In genomic region chr9:99222416-99223280, GRCh38 we compare ENCODE assay signal across 1 cellular context.
A peak's percentile ranks its signal among the peaks of the same experiment; 100 is the strongest.
TF ChIP-seq lines count a peak whose summit lies in the region.

No MANE protein-coding gene starts in this region.

TF ChIP-seq in HepG2, 621 proteins besides CTCF, POLR2A, EP300 and RAD21 (continued from another document and continues in another):
- TF ChIP-seq ZNF879 (CRISPR knock-in tag; IDR thresholded peaks at IDR 0.05) (no peak), CBX1 (IDR thresholded peaks at IDR 0.05; ENCODE audit: low read depth) (no peak), XRCC5 (optimal IDR thresholded peaks at IDR 0.05; ENCODE audit: low read length) (no peak), SIN3A (IDR thresholded peaks at IDR 0.05; ENCODE audit: borderline replicate concordance, low read depth, low read length) (0 out of 2 replicates have a peak, but pooled peaks have one; percentile 11), ZNF510 (CRISPR knock-in tag; IDR thresholded peaks at IDR 0.05; ENCODE audit: low read depth) (no peak), PHF5A (CRISPR knock-in tag; IDR thresholded peaks at IDR 0.05; ENCODE audit: low read depth, unreplicated experiment) (peak; percentile 28), RXRA (CRISPR knock-in tag; IDR thresholded peaks at IDR 0.05) (no peak; the same call in 1 of the 2 replicates), MIER2 (CRISPR knock-in tag; IDR thresholded peaks at IDR 0.05) (0 out of 2 replicates have a peak, but pooled peaks have one; percentile 28), RORA (CRISPR knock-in tag; IDR thresholded peaks at IDR 0.05) (no peak), MED8 (CRISPR knock-in tag; IDR thresholded peaks at IDR 0.05; ENCODE audit: insufficient replicate concordance) (peak; percentile 25), ZNF562 (CRISPR knock-in tag; IDR thresholded peaks at IDR 0.05; ENCODE audit: borderline replicate concordance) (no peak), ZNF138 (CRISPR knock-in tag; IDR thresholded peaks at IDR 0.05; ENCODE audit: low read depth) (no peak), TAF1 (CRISPR knock-in tag; IDR thresholded peaks at IDR 0.05) (no peak), ZBTB46 (CRISPR knock-in tag; IDR thresholded peaks at IDR 0.05; ENCODE audit: borderline replicate concordance) (0 out of 2 replicates have a peak, but pooled peaks have one; percentile 60), HNF1A (IDR thresholded peaks at IDR 0.05; ENCODE audit: low read depth) (no peak), HNF1A (CRISPR knock-in tag; IDR thresholded peaks at IDR 0.05; ENCODE audit: borderline replicate concordance) (no peak), ZBED4 (CRISPR knock-in tag; IDR thresholded peaks at IDR 0.05; ENCODE audit: borderline replicate concordance) (no peak), ZNF264 (CRISPR knock-in tag; IDR thresholded peaks at IDR 0.05) (no peak), ZNF136 (CRISPR knock-in tag; IDR thresholded peaks at IDR 0.05; ENCODE audit: low read depth) (no peak), ATF2 (CRISPR knock-in tag; IDR thresholded peaks at IDR 0.05) (no peak), ELF4 (CRISPR knock-in tag; IDR thresholded peaks at IDR 0.05; ENCODE audit: borderline replicate concordance) (no peak), MIXL1 (CRISPR knock-in tag; IDR thresholded peaks at IDR 0.05) (0 out of 2 replicates have a peak, but pooled peaks have one; percentile 6), EED (CRISPR knock-in tag; IDR thresholded peaks at IDR 0.05) (no peak; the same call in 1 of the 2 replicates), SRSF4 (IDR thresholded peaks at IDR 0.05; ENCODE audit: low read depth, low read length, poor library complexity, severe bottlenecking) (no peak), ZNF781 (CRISPR knock-in tag; IDR thresholded peaks at IDR 0.05; ENCODE audit: borderline replicate concordance, not compliant biosample characterization) (no peak), SKI (IDR thresholded peaks at IDR 0.05; ENCODE audit: partially characterized antibody) (peak; percentile 33), KDM5A (IDR thresholded peaks at IDR 0.05; ENCODE audit: borderline replicate concordance, low read length) (peak; percentile 80; the same call in 1 of the 2 replicates), SAFB2 (CRISPR knock-in tag; IDR thresholded peaks at IDR 0.05; ENCODE audit: borderline replicate concordance, low read depth) (no peak; the same call in 1 of the 2 replicates), ZNF44 (CRISPR knock-in tag; IDR thresholded peaks at IDR 0.05) (no peak), NFIC (IDR thresholded peaks at IDR 0.05; ENCODE audit: low read length) (no peak), CAMTA2 (CRISPR knock-in tag; IDR thresholded peaks at IDR 0.05; ENCODE audit: borderline replicate concordance) (no peak; the same call in 1 of the 2 replicates), ZBTB4 (CRISPR knock-in tag; IDR thresholded peaks at IDR 0.05; ENCODE audit: borderline replicate concordance) (no peak), CHD4 (IDR thresholded peaks at IDR 0.05; ENCODE audit: borderline replicate concordance, low read length) (no peak), TBX3 (IDR thresholded peaks at IDR 0.05; ENCODE audit: borderline replicate concordance) (no peak), ZFY (CRISPR knock-in tag; IDR thresholded peaks at IDR 0.05) (no peak; the same call in 1 of the 2 replicates), ZMYM4 (CRISPR knock-in tag; IDR thresholded peaks at IDR 0.05) (peak; percentile 31), ZNF766 (CRISPR knock-in tag; IDR thresholded peaks at IDR 0.05; ENCODE audit: borderline replicate concordance) (no peak), ZNF570 (CRISPR knock-in tag; IDR thresholded peaks at IDR 0.05; ENCODE audit: borderline replicate concordance) (0 out of 2 replicates have a peak, but pooled peaks have one; percentile 49), SNAI1 (CRISPR knock-in tag; IDR thresholded peaks at IDR 0.05; ENCODE audit: borderline replicate concordance) (0 out of 2 replicates have a peak, but pooled peaks have one; percentile 2), GPN1 (CRISPR knock-in tag; IDR thresholded peaks at IDR 0.05; ENCODE audit: borderline replicate concordance) (no peak), ZNF430 (CRISPR knock-in tag; IDR thresholded peaks at IDR 0.05) (peak; percentile 65; the same call in 1 of the 2 replicates), ZNF567 (CRISPR knock-in tag; IDR thresholded peaks at IDR 0.05; ENCODE audit: borderline replicate concordance) (no peak), PATZ1 (CRISPR knock-in tag; IDR thresholded peaks at IDR 0.05) (no peak), MXD4 (CRISPR knock-in tag; IDR thresholded peaks at IDR 0.05) (peak; percentile 23; the same call in 1 of the 2 replicates), ZNF782 (CRISPR knock-in tag; IDR thresholded peaks at IDR 0.05; ENCODE audit: borderline replicate concordance) (peak; percentile 69; the same call in 1 of the 2 replicates), CC2D1A (CRISPR knock-in tag; IDR thresholded peaks at IDR 0.05) (no peak), DNMT1 (CRISPR knock-in tag; IDR thresholded peaks at IDR 0.05) (no peak), ZNF749 (CRISPR knock-in tag; IDR thresholded peaks at IDR 0.05; ENCODE audit: borderline replicate concordance) (no peak), ZNF577 (CRISPR knock-in tag; IDR thresholded peaks at IDR 0.05; ENCODE audit: borderline replicate concordance, low read depth) (0 out of 2 replicates have a peak, but pooled peaks have one; percentile 57), ZNF343 (CRISPR knock-in tag; IDR thresholded peaks at IDR 0.05) (0 out of 2 replicates have a peak, but pooled peaks have one; percentile 72)
